ENCODE assay signal across 12 cellular contexts in the genomic region with DNA sequence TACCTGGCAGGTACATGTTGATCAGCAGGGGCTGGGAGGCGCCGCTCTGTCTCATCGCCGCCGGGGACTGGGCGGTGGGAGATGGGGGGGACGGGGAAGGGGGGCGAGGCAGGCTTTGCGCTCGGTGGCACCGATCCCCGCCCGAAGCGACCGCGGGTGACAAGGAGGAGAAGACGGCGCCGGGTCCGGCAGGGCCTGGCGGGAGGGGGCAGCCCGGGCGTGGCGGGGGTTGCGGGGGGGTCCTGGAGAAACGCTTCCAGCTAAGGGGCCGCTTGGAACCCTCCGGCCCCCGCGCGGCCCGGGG. TPM values are rescaled to one million over a fixed set of nuclear protein-coding genes. Genes with fewer than 3 reads are reported as not detected.
A peak's percentile ranks its signal among the peaks of the same experiment; 100 is the strongest.
DNase-seq lines count a peak whose midpoint lies in the region; ATAC-seq and TF ChIP-seq lines count a peak whose summit lies in the region.
"Had no signal": no experiment of that assay in that cellular context is flagged by ENCODE, and none has a peak within 500 bp of the region (broad histone marks: within the 10 kb centered on the region; RNA-seq: fewer than 3 reads in every experiment).

TSS of gene FEV (minus strand) at position 164 of the 304 bp plus-strand sequence. CDS start at position 55, 109 bp downstream.

- no TSS peak for BruUV-seq in A673 (replicated peaks; lab: Mats Ljungman, UMichigan)

- H3K36me3 Mint-ChIP-seq in CD4-positive, alpha-beta memory T cell: no peaks in the 10 kb centered on the region
- H3K36me3 Mint-ChIP-seq in activated naive CD8-positive, alpha-beta T cell treated with anti-CD3 and anti-CD28 coated beads for 36 hours: no peaks in the 10 kb centered on the region
- H3K36me3 Mint-ChIP-seq in naive thymus-derived CD4-positive, alpha-beta T cell: peaks cover 0 to 2% (median 0%) of the 10 kb centered on the region in 5 donors

- H3K36me3 ChIP-seq in A673 (ENCODE audit: insufficient read depth, low read length, poor library complexity, severe bottlenecking): no peaks in the 10 kb centered on the region
- no peaks in the 10 kb centered on the region for H3K36me3 ChIP-seq in CD4-positive, alpha-beta memory T cell (ENCODE audit: insufficient read depth, low read length)
- no peaks in the 10 kb centered on the region for H3K36me3 ChIP-seq in naive thymus-derived CD4-positive, alpha-beta T cell (ENCODE audit: control insufficient read depth in 2 of 3, insufficient read depth in 3 of 3, low read length in 3 of 3)

- peak within 1 kb of the TSS; percentile 82 for H3K27ac ChIP-seq in A673 (ENCODE audit: low read depth, low read length, poor library complexity, severe bottlenecking)
- H3K27ac ChIP-seq in CD4-positive, alpha-beta memory T cell (ENCODE audit: low read depth, low read length): no peak within 1 kb of the TSS
- H3K27ac ChIP-seq in naive thymus-derived CD4-positive, alpha-beta T cell (ENCODE audit: low read depth, low read length): no peak within 1 kb of the TSS

- H3K27me3 ChIP-seq in A673 (replicated peaks; ENCODE audit: insufficient read depth, low read depth, low read length, poor library complexity): peaks cover 48% of the 10 kb centered on the region
- H3K27me3 ChIP-seq in CD4-positive, alpha-beta memory T cell (ENCODE audit: insufficient read depth, low read length): peaks cover 63% of the 10 kb centered on the region
- peaks cover 18 to 44% of the 10 kb centered on the region in 2 donors for H3K27me3 ChIP-seq in naive thymus-derived CD4-positive, alpha-beta T cell (ENCODE audit: control insufficient read depth in 2 of 2, insufficient read depth in 2 of 2, low read length in 2 of 2)

- H3K4me3 ChIP-seq in A673 (ENCODE audit: low read depth, low read length, poor library complexity, severe bottlenecking): peak within 1 kb of the TSS; percentile 65
- no peak within 1 kb of the TSS for H3K4me3 ChIP-seq in CD4-positive, alpha-beta memory T cell (ENCODE audit: low read length in 2 of 2)
- H3K4me3 ChIP-seq in naive thymus-derived CD4-positive, alpha-beta T cell (ENCODE audit: low read length): no peak within 1 kb of the TSS

- intact Hi-C loops in A673 (cut with micrococcal nuclease; ENCODE audit: unreplicated experiment): no loop called here
- intact Hi-C loops in CD4-positive, alpha-beta memory T cell (cut with micrococcal nuclease): no loop called here
- intact Hi-C loops in naive thymus-derived CD4-positive, alpha-beta T cell (cut with micrococcal nuclease): no loop called here

- CTCF ChIA-PET in A673 (lab: Charles Lee): interaction anchor here (2.3 kb wide), 1 partner anchor 10 kb away, joined by 7 read pairs; no protein-coding TSS in a partner anchor
- CTCF ChIA-PET in CD4-positive, alpha-beta memory T cell (lab: Charles Lee; ENCODE audit: partially characterized antibody): no interaction called here
- CTCF ChIA-PET in naive thymus-derived CD4-positive, alpha-beta T cell (lab: Charles Lee): no interaction called here

- peaks cover 14% of the 10 kb centered on the region for H3K4me1 ChIP-seq in A673 (ENCODE audit: insufficient read depth, low read length, poor library complexity, severe bottlenecking)
- peaks cover 36% of the 10 kb centered on the region for H3K4me1 ChIP-seq in CD4-positive, alpha-beta memory T cell (ENCODE audit: insufficient read depth, low read length)
- H3K4me1 ChIP-seq in naive thymus-derived CD4-positive, alpha-beta T cell (ENCODE audit: control insufficient read depth in 2 of 2, insufficient read depth in 2 of 2, low read length in 2 of 2): peaks cover 10 to 20% of the 10 kb centered on the region in 2 donors

- ATAC-seq in naive thymus-derived CD4-positive, alpha-beta T cell: no peak
- ATAC-seq: HCT116 had no signal

- H3K27ac Mint-ChIP-seq in CD4-positive, alpha-beta memory T cell: peak within 1 kb of the TSS in 3 of 7 donors; percentile 31 to 78 (median 35)
- no peak within 1 kb of the TSS for H3K27ac Mint-ChIP-seq in activated naive CD8-positive, alpha-beta T cell treated with anti-CD3 and anti-CD28 coated beads for 36 hours
- H3K27ac Mint-ChIP-seq in naive thymus-derived CD4-positive, alpha-beta T cell: peak within 1 kb of the TSS in 1 of 9 donors; percentile 58

- H3K9me3 Mint-ChIP-seq in CD4-positive, alpha-beta memory T cell: no peaks in the 10 kb centered on the region
- no peaks in the 10 kb centered on the region for H3K9me3 Mint-ChIP-seq in activated naive CD8-positive, alpha-beta T cell treated with anti-CD3 and anti-CD28 coated beads for 36 hours
- H3K9me3 Mint-ChIP-seq in naive thymus-derived CD4-positive, alpha-beta T cell: no peaks in the 10 kb centered on the region

- TF ChIP-seq CTCF in A673 (conservative IDR thresholded peaks at IDR 0.05; ENCODE audit: low read depth, low read length): no peak

- peak within 1 kb of the TSS in 6 of 8 donors; percentile 43 to 81 (median 62) for H3K4me3 Mint-ChIP-seq in CD4-positive, alpha-beta memory T cell
- H3K4me3 Mint-ChIP-seq in activated naive CD8-positive, alpha-beta T cell treated with anti-CD3 and anti-CD28 coated beads for 36 hours: peak within 1 kb of the TSS; percentile 48
- H3K4me3 Mint-ChIP-seq in naive thymus-derived CD4-positive, alpha-beta T cell: peak within 1 kb of the TSS in 7 of 10 donors; percentile 7 to 79 (median 63)

- no peak for DNase-seq in A673 (ENCODE audit: low spot score)
- DNase-seq in CD4-positive, alpha-beta memory T cell: no peak
- DNase-seq in activated naive CD8-positive, alpha-beta T cell treated with anti-CD3 and anti-CD28 coated beads for 36 hours: no peak
- DNase-seq in naive thymus-derived CD4-positive, alpha-beta T cell: no peak
- no peak for DNase-seq in GF-D8 (lab: John Stamatoyannopoulos, UW)
- DNase-seq in superior temporal gyrus (ENCODE audit: extremely low spot score): no peak
- no peak for DNase-seq in NCI-H2196 (lab: John Stamatoyannopoulos, UW; ENCODE audit: unreplicated experiment)
- no peak for DNase-seq in NCI-H187 treated with DMSO at 0.1 percent for 48 hours (lab: John Stamatoyannopoulos, UW)
- DNase-seq: stimulated activated naive CD4-positive, alpha-beta T cell had no signal

- no peaks in the 10 kb centered on the region for H3K9me3 ChIP-seq in A673 (ENCODE audit: low read depth, low read length, poor library complexity, severe bottlenecking)
- H3K9me3 ChIP-seq in CD4-positive, alpha-beta memory T cell (ENCODE audit: control insufficient read depth in 1 of 2, low read length in 2 of 2): no peaks in the 10 kb centered on the region
- no peaks in the 10 kb centered on the region for H3K9me3 ChIP-seq in naive thymus-derived CD4-positive, alpha-beta T cell (ENCODE audit: control insufficient read depth in 2 of 3, low read length in 3 of 3)

- peaks cover 68 to 73% of the 10 kb centered on the region in 2 donors for H3K27me3 Mint-ChIP-seq in CD4-positive, alpha-beta memory T cell
- H3K27me3 Mint-ChIP-seq in activated naive CD8-positive, alpha-beta T cell treated with anti-CD3 and anti-CD28 coated beads for 36 hours: peaks cover 89% of the 10 kb centered on the region
- H3K27me3 Mint-ChIP-seq in naive thymus-derived CD4-positive, alpha-beta T cell: peaks cover 68 to 85% (median 74%) of the 10 kb centered on the region in 5 donors

- POLR2A ChIA-PET in A673 (lab: Charles Lee; ENCODE audit: low non-redundant PET): interaction anchor here (1.2 kb wide), 1 partner anchor 42 kb away, joined by 10 read pairs; no protein-coding TSS in a partner anchor
- POLR2A ChIA-PET in CD4-positive, alpha-beta memory T cell (lab: Charles Lee; ENCODE audit: partially characterized antibody): no interaction called here
- POLR2A ChIA-PET in naive thymus-derived CD4-positive, alpha-beta T cell (lab: Charles Lee): no interaction called here

- peaks cover 14 to 48% (median 21%) of the 10 kb centered on the region in 4 donors for H3K4me1 Mint-ChIP-seq in CD4-positive, alpha-beta memory T cell
- H3K4me1 Mint-ChIP-seq in activated naive CD8-positive, alpha-beta T cell treated with anti-CD3 and anti-CD28 coated beads for 36 hours: peaks cover 22% of the 10 kb centered on the region
- peaks cover 14 to 38% (median 22%) of the 10 kb centered on the region in 7 donors for H3K4me1 Mint-ChIP-seq in naive thymus-derived CD4-positive, alpha-beta T cell

RNA-seq across cellular contexts. Expression of gene FEV, which starts in this region (rescaled TPM):
- total RNA-seq in A673 (2021): 8.0 and 12.6 TPM in 2 replicates
- total RNA-seq in CD4-positive, alpha-beta memory T cell: not detected
- polyA plus RNA-seq in CD4-positive, alpha-beta memory T cell: not detected
- not detected for total RNA-seq in activated naive CD8-positive, alpha-beta T cell treated with anti-CD3 and anti-CD28 coated beads for 36 hours
- total RNA-seq in naive thymus-derived CD4-positive, alpha-beta T cell: not detected
- not detected for polyA plus RNA-seq in naive thymus-derived CD4-positive, alpha-beta T cell
- total RNA-seq: lower leg skin, RPMI7951 had no signal
